ENCODE assay signal across 8 cellular contexts in the genomic region with DNA sequence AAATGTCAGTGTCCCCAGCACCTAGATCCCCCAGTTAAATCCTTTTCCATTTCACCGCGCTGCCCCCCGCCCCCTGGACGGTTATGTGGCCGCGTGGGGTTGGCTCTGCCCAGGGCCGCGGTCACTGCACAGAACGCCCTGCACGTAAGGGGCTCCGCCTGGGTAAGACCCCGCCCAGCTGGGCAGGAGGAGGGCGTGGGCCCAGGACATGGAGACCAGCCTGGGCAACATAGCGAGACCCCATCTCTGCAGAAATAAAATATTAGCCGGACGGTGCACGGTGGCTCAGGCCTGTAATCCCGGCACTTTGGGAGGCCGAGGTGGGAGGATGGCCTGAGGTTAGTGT. TPM values are rescaled to one million over a fixed set of nuclear protein-coding genes. Genes with fewer than 3 reads are reported as not detected.
DNase-seq lines count a peak whose midpoint lies in the region; ATAC-seq and TF ChIP-seq lines count a peak whose summit lies in the region.

No MANE protein-coding gene starts in this region.

- no peaks in the 10 kb centered on the region for H3K9me3 ChIP-seq in KOPT-K1 (ENCODE audit: insufficient read depth, low read length, poor library complexity, severe bottlenecking)
- H3K9me3 ChIP-seq in thoracic aorta, result no peaks in the 10 kb centered on the region

- H3K36me3 ChIP-seq in KOPT-K1 (ENCODE audit: insufficient read depth, low read length) (peaks cover 42% of the 10 kb centered on the region), brain microvascular endothelial cell (replicated peaks) (peaks cover 15% of the 10 kb centered on the region), thoracic aorta (peaks cover 15% of the 10 kb centered on the region)

- TF ChIP-seq CTCF in brain microvascular endothelial cell (IDR thresholded peaks at IDR 0.05; ENCODE audit: low read depth, low read length, missing control alignments) (no peak), thoracic aorta (IDR thresholded peaks at IDR 0.05) (no peak)

- peaks cover 7 to 24% of the 10 kb centered on the region in 2 donors for H3K4me1 ChIP-seq in thoracic aorta (ENCODE audit: control insufficient read depth in 1 of 2, low read depth in 2 of 2)

- no peak for ATAC-seq in thoracic aorta (ENCODE audit: insufficient number of reproducible peaks, low FRiP score, low read depth)

- H3K27ac ChIP-seq in KOPT-K1 (ENCODE audit: low read depth, low read length, poor library complexity, severe bottlenecking), result peak overlapping the region; percentile 88
- H3K27ac ChIP-seq in brain microvascular endothelial cell, result peak overlapping the region; percentile 93
- H3K27ac ChIP-seq in layer of hippocampus (ENCODE audit: low read depth, low read length), result peak overlapping the region; percentile 99
- peak overlapping the region; percentile 77 to 83 for H3K27ac ChIP-seq in thoracic aorta

- H3K27me3 ChIP-seq in brain microvascular endothelial cell (replicated peaks), result no peaks in the 10 kb centered on the region
- H3K27me3 ChIP-seq in layer of hippocampus (ENCODE audit: control insufficient read depth, insufficient read depth, low read length), result no peaks in the 10 kb centered on the region
- H3K27me3 ChIP-seq in thoracic aorta (replicated peaks; ENCODE audit: insufficient read depth), result no peaks in the 10 kb centered on the region

- DNase-seq in NOMO-1 (lab: John Stamatoyannopoulos, UW; ENCODE audit: unreplicated experiment in 2 of 2) (peak; percentile 4 to 42), NOMO-1 treated with dmso at 0.1 percent for 144 hours (lab: John Stamatoyannopoulos, UW; ENCODE audit: unreplicated experiment) (no peak), brain microvascular endothelial cell (no peak), thoracic aorta (ENCODE audit: low spot score) (no peak), NAMALWA (ENCODE audit: low spot score) (no peak), MV-4-11 (lab: John Stamatoyannopoulos, UW) (no peak)

- in situ Hi-C loops in brain microvascular endothelial cell (cut with HindIII; ENCODE audit: low pct_ligation_motif_present, low sequenced_read_pairs), result no loop called here

- peak overlapping the region; percentile 70 for H3K4me3 ChIP-seq in brain microvascular endothelial cell (ENCODE audit: low read depth, low read length)
- peak overlapping the region; percentile 98 for H3K4me3 ChIP-seq in thoracic aorta

RNA-seq across cellular contexts. Expression of a gene that starts 0.6 kb away (rescaled TPM):
- 10 to 100 TPM; 19.3 to 23.2 TPM for total RNA-seq in thoracic aorta

Comparison
In these comparisons a context has a peak if more than half of its experiments do, and no peak if none do; other contexts are left out.
1. DNase-seq: peak in NOMO-1 (2 of 2); none in NOMO-1 treated with dmso at 0.1 percent for 144 hours (single experiment), brain microvascular endothelial cell (single experiment), thoracic aorta (single experiment), NAMALWA (single experiment) and MV-4-11 (single experiment).
2. Peak in every context shown above with its lines, with median percentiles within 50 percentile points of each other: H3K27ac ChIP-seq.